Comparison of ENCODE assay signal across 13 cellular contexts in genomic region chrX:142686653-142687283, GRCh38.
DNase-seq lines count a peak whose midpoint lies in the region; ATAC-seq and FAIRE-seq lines count a peak whose summit lies in the region.
"Had no signal": no experiment of that assay in that cellular context is flagged by ENCODE, and none has a peak within 500 bp of the region (broad histone marks: within the 10 kb centered on the region; RNA-seq: fewer than 3 reads in every experiment).

No MANE protein-coding gene starts in this region.

- DNase-seq in DMS53 (lab: John Stamatoyannopoulos, UW) (peak; percentile 1), DMS53 treated with DMSO at 0.1 percent for 48 hours (lab: John Stamatoyannopoulos, UW; ENCODE audit: unreplicated experiment) (no peak), left lobe of liver (ENCODE audit: low spot score) (no peak), occipital lobe (lab: John Stamatoyannopoulos, UW) (no peak), GF-D8 (lab: John Stamatoyannopoulos, UW) (no peak), amniotic stem cell (lab: John Stamatoyannopoulos, UW) (no peak)
- DNase-seq: CD8-positive, alpha-beta T cell; COR-L47; DMS153 had no signal

- FAIRE-seq in colon (lab: Jason Lieb, UNC), result peak; percentile 14
- FAIRE-seq: D721Med, H54 had no signal

- ATAC-seq in left lobe of liver, result peak; percentile 69
- ATAC-seq: CD8-positive, alpha-beta T cell; HCT116 had no signal
